1 cellular context compared by ENCODE assay signal in the genomic region with DNA sequence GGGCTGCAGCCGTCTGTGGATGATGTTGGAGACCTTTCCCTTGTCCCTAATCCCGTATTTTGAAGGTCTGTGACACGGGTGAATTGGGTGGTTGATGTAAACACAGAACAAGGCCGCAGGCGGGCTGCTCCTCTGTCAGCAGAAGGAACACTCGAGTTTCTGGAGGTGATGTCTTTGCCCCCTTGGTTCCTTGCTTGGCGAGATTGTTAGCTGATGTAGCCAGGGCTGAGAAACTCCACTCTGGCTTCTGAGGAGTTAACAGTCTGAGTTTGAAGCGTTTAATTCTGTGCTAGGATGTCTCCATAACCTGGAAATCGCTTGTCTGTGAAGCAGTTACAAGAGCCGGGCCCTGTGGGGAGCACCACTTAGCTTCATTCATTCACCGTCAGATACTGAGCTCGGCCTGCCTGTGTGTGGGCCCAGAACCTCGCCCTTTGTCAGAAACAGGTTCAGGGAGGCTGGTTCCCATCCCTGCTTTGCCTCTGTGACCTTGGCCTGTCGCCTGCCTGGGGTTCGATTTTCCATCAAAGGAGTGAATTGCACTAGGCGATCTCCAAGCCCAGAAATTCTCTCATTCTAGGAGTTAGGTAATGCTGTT.
TF ChIP-seq lines count a peak whose summit lies in the region.

No MANE protein-coding gene starts in this region.

TF ChIP-seq in HEK293, 187 proteins besides CTCF, POLR2A, EP300 and RAD21 (continued from another document):
- TF ChIP-seq, protein P1, sequence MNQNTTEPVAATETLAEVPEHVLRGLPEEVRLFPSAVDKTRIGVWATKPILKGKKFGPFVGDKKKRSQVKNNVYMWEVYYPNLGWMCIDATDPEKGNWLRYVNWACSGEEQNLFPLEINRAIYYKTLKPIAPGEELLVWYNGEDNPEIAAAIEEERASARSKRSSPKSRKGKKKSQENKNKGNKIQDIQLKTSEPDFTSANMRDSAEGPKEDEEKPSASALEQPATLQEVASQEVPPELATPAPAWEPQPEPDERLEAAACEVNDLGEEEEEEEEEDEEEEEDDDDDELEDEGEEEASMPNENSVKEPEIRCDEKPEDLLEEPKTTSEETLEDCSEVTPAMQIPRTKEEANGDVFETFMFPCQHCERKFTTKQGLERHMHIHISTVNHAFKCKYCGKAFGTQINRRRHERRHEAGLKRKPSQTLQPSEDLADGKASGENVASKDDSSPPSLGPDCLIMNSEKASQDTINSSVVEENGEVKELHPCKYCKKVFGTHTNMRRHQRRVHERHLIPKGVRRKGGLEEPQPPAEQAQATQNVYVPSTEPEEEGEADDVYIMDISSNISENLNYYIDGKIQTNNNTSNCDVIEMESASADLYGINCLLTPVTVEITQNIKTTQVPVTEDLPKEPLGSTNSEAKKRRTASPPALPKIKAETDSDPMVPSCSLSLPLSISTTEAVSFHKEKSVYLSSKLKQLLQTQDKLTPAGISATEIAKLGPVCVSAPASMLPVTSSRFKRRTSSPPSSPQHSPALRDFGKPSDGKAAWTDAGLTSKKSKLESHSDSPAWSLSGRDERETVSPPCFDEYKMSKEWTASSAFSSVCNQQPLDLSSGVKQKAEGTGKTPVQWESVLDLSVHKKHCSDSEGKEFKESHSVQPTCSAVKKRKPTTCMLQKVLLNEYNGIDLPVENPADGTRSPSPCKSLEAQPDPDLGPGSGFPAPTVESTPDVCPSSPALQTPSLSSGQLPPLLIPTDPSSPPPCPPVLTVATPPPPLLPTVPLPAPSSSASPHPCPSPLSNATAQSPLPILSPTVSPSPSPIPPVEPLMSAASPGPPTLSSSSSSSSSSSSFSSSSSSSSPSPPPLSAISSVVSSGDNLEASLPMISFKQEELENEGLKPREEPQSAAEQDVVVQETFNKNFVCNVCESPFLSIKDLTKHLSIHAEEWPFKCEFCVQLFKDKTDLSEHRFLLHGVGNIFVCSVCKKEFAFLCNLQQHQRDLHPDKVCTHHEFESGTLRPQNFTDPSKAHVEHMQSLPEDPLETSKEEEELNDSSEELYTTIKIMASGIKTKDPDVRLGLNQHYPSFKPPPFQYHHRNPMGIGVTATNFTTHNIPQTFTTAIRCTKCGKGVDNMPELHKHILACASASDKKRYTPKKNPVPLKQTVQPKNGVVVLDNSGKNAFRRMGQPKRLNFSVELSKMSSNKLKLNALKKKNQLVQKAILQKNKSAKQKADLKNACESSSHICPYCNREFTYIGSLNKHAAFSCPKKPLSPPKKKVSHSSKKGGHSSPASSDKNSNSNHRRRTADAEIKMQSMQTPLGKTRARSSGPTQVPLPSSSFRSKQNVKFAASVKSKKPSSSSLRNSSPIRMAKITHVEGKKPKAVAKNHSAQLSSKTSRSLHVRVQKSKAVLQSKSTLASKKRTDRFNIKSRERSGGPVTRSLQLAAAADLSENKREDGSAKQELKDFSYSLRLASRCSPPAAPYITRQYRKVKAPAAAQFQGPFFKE (tag by site-specific recombination; IDR thresholded peaks at IDR 0.05; ENCODE audit: borderline replicate concordance), result no peak
- TF ChIP-seq ZNF521 (tag by site-specific recombination; IDR thresholded peaks at IDR 0.05) (no peak), KLF16 (tag by site-specific recombination; IDR thresholded peaks at IDR 0.05) (no peak), ZNF169 (tag by site-specific recombination; IDR thresholded peaks at IDR 0.05) (no peak), ZNF24 (tag by site-specific recombination; IDR thresholded peaks at IDR 0.05) (peak; percentile 92)
- TF ChIP-seq, protein P2, sequence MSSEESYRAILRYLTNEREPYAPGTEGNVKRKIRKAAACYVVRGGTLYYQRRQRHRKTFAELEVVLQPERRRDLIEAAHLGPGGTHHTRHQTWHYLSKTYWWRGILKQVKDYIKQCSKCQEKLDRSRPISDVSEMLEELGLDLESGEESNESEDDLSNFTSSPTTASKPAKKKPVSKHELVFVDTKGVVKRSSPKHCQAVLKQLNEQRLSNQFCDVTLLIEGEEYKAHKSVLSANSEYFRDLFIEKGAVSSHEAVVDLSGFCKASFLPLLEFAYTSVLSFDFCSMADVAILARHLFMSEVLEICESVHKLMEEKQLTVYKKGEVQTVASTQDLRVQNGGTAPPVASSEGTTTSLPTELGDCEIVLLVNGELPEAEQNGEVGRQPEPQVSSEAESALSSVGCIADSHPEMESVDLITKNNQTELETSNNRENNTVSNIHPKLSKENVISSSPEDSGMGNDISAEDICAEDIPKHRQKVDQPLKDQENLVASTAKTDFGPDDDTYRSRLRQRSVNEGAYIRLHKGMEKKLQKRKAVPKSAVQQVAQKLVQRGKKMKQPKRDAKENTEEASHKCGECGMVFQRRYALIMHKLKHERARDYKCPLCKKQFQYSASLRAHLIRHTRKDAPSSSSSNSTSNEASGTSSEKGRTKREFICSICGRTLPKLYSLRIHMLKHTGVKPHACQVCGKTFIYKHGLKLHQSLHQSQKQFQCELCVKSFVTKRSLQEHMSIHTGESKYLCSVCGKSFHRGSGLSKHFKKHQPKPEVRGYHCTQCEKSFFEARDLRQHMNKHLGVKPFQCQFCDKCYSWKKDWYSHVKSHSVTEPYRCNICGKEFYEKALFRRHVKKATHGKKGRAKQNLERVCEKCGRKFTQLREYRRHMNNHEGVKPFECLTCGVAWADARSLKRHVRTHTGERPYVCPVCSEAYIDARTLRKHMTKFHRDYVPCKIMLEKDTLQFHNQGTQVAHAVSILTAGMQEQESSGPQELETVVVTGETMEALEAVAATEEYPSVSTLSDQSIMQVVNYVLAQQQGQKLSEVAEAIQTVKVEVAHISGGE (tag by site-specific recombination; conservative IDR thresholded peaks at IDR 0.05; ENCODE audit: low read depth), result 0 out of 2 replicates have a peak, but pooled peaks have one; percentile 17
